In genomic region chr1:15151377-15151806, GRCh38 we compare ENCODE assay signal across 1 cellular context.
TF ChIP-seq lines count a peak whose summit lies in the region.

No MANE protein-coding gene starts in this region.

TF ChIP-seq in GM23338, 12 proteins besides CTCF, POLR2A, EP300 and RAD21 (continued from another document):
- TF ChIP-seq, protein P1, sequence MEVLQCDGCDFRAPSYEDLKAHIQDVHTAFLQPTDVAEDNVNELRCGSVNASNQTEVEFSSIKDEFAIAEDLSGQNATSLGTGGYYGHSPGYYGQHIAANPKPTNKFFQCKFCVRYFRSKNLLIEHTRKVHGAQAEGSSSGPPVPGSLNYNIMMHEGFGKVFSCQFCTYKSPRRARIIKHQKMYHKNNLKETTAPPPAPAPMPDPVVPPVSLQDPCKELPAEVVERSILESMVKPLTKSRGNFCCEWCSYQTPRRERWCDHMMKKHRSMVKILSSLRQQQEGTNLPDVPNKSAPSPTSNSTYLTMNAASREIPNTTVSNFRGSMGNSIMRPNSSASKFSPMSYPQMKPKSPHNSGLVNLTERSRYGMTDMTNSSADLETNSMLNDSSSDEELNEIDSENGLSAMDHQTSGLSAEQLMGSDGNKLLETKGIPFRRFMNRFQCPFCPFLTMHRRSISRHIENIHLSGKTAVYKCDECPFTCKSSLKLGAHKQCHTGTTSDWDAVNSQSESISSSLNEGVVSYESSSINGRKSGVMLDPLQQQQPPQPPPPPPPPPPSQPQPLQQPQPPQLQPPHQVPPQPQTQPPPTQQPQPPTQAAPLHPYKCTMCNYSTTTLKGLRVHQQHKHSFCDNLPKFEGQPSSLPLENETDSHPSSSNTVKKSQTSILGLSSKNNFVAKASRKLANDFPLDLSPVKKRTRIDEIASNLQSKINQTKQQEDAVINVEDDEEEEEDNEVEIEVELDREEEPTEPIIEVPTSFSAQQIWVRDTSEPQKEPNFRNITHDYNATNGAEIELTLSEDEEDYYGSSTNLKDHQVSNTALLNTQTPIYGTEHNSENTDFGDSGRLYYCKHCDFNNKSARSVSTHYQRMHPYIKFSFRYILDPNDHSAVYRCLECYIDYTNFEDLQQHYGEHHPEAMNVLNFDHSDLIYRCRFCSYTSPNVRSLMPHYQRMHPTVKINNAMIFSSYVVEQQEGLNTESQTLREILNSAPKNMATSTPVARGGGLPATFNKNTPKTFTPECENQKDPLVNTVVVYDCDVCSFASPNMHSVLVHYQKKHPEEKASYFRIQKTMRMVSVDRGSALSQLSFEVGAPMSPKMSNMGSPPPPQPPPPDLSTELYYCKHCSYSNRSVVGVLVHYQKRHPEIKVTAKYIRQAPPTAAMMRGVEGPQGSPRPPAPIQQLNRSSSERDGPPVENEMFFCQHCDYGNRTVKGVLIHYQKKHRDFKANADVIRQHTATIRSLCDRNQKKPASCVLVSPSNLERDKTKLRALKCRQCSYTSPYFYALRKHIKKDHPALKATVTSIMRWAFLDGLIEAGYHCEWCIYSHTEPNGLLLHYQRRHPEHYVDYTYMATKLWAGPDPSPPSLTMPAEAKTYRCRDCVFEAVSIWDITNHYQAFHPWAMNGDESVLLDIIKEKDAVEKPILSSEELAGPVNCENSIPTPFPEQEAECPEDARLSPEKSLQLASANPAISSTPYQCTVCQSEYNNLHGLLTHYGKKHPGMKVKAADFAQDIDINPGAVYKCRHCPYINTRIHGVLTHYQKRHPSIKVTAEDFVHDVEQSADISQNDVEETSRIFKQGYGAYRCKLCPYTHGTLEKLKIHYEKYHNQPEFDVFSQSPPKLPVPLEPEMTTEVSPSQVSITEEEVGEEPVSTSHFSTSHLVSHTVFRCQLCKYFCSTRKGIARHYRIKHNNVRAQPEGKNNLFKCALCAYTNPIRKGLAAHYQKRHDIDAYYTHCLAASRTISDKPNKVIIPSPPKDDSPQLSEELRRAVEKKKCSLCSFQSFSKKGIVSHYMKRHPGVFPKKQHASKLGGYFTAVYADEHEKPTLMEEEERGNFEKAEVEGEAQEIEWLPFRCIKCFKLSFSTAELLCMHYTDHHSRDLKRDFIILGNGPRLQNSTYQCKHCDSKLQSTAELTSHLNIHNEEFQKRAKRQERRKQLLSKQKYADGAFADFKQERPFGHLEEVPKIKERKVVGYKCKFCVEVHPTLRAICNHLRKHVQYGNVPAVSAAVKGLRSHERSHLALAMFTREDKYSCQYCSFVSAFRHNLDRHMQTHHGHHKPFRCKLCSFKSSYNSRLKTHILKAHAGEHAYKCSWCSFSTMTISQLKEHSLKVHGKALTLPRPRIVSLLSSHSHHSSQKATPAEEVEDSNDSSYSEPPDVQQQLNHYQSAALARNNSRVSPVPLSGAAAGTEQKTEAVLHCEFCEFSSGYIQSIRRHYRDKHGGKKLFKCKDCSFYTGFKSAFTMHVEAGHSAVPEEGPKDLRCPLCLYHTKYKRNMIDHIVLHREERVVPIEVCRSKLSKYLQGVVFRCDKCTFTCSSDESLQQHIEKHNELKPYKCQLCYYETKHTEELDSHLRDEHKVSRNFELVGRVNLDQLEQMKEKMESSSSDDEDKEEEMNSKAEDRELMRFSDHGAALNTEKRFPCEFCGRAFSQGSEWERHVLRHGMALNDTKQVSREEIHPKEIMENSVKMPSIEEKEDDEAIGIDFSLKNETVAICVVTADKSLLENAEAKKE (CRISPR knock-in tag; IDR thresholded peaks at IDR 0.05): no peak
- TF ChIP-seq NANOG (IDR thresholded peaks at IDR 0.05; ENCODE audit: borderline replicate concordance): no peak
- TF ChIP-seq EZH2 (IDR thresholded peaks at IDR 0.05; ENCODE audit: low read depth, unreplicated experiment): no peak
- TF ChIP-seq REST (IDR thresholded peaks at IDR 0.05; ENCODE audit: unreplicated experiment): no peak
